9 cellular contexts compared by ENCODE assay signal in the genomic region with DNA sequence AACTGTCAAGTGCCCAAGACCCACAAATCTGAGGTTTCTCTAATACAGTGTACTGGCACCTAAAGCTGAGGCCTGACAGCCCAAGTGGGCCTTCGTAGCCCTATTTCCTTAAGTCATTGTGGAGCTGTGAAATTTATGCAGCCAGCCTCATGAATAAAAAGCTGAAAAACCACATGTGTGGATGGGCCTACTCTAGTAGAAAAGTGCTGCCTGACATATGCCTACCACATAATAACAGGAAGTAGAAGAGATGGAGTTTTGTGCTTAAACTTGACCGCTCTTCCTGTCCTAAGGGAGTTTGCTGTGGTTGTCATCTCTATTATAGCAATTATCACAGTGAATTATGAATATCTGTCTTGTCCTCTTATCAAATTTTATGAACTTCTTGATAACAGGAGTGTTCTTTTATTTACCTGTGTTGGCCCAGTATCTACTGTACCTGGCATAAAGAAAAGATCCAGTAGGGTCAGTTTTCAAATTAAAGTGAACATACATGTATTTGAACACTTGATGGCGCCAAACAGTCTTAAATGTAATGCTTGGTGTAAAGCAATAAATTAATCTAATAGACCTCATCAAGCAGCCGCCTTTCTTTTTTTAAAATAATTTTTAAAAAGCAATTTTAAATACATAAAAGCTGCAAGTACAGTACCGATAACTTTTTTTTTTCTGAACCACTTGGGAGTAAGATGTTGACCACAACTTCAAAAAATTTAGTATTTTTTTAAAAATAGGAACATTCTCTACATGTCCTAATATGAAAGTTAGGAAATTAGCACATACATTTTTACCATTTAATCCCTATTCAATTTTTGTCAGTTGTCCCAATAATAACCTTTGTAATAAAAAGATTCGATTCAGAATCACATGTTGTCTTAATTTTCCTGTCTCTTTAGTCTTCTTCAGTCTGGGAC. TPM values are rescaled to one million over a fixed set of nuclear protein-coding genes. Genes with fewer than 3 reads are reported as not detected.
DNase-seq lines count a peak whose midpoint lies in the region; ATAC-seq and TF ChIP-seq lines count a peak whose summit lies in the region.
"Had no signal": no experiment of that assay in that cellular context is flagged by ENCODE, and none has a peak within 500 bp of the region (broad histone marks: within the 10 kb centered on the region; RNA-seq: fewer than 3 reads in every experiment).

No MANE protein-coding gene starts in this region.

- no peak overlapping the region for H3K27ac Mint-ChIP-seq in CD8-positive, alpha-beta T cell

- H3K4me1 Mint-ChIP-seq in CD8-positive, alpha-beta T cell (ENCODE audit: low read depth): no peaks in the 10 kb centered on the region

- CTCF ChIA-PET in CD8-positive, alpha-beta T cell (lab: Charles Lee): interaction anchor here (0.6 to 1.8 kb wide), 7 partner anchors 13 to 273 kb away, joined by 3 to 12 read pairs (median 3); no protein-coding TSS in a partner anchor

- no peaks in the 10 kb centered on the region for H3K4me1 ChIP-seq in CD8-positive, alpha-beta T cell (ENCODE audit: insufficient read depth, low read length)
- H3K4me1 ChIP-seq: SJSA1 had no signal

- H3K9me3 Mint-ChIP-seq in CD8-positive, alpha-beta T cell: no peaks in the 10 kb centered on the region

- H3K4me3 ChIP-seq in CD8-positive, alpha-beta T cell (ENCODE audit: low read depth, low read length): no peak overlapping the region
- H3K4me3 ChIP-seq in cardiac fibroblast (replicated peaks in 1 of 2; ENCODE audit: low read depth in 2 of 2, low read length in 2 of 2): no peak overlapping the region
- H3K4me3 ChIP-seq: SJSA1 had no signal

- ATAC-seq in CD8-positive, alpha-beta T cell: no peak
- peak; percentile 84 for ATAC-seq in GM18909 (IDR thresholded peaks at IDR 0.05; ENCODE audit: poor library complexity, unreplicated experiment)
- ATAC-seq in HG03442 (IDR thresholded peaks at IDR 0.05; ENCODE audit: unreplicated experiment): peak; percentile 66

- H3K36me3 ChIP-seq in CD8-positive, alpha-beta T cell (ENCODE audit: insufficient read depth, low read length): no peaks in the 10 kb centered on the region

- no peak overlapping the region for H3K27ac ChIP-seq in CD8-positive, alpha-beta T cell (ENCODE audit: low read depth, low read length)
- H3K27ac ChIP-seq: SJSA1 had no signal

- no peaks in the 10 kb centered on the region for H3K27me3 Mint-ChIP-seq in CD8-positive, alpha-beta T cell (ENCODE audit: low read depth)

- no peak for DNase-seq in CD8-positive, alpha-beta T cell
- peak; percentile 27 for DNase-seq in NCI-H524 treated with DMSO at 0.1 percent for 48 hours (lab: John Stamatoyannopoulos, UW)
- DNase-seq in cardiac fibroblast (ENCODE audit: low read depth in 2 of 2): peak; percentile 68 to 70
- DNase-seq in lung microvascular endothelial cell (ENCODE audit: low read depth in 2 of 2): peak; percentile 68 to 73
- no peak for DNase-seq in stimulated activated CD4-positive, alpha-beta T cell treated with anti-CD3 and anti-CD28 coated beads, Interleukin-12 subunit alpha, Interleukin-12 subunit beta, amount 100 ng/mL, for 4 hours
- DNase-seq in activated effector memory CD4-positive, alpha-beta T cell treated with anti-CD3 and anti-CD28 coated beads, Interleukin-2, amount 50 U/mL, for 16 hours: no peak

- intact Hi-C loops in CD8-positive, alpha-beta T cell (cut with DNase I, micrococcal nuclease): loop anchor here (1.0 to 5.0 kb wide), 3 partner anchors 109 to 1563 kb away; no protein-coding TSS in a partner anchor

- H3K36me3 Mint-ChIP-seq in CD8-positive, alpha-beta T cell: peaks cover 40% of the 10 kb centered on the region

- no peaks in the 10 kb centered on the region for H3K9me3 ChIP-seq in CD8-positive, alpha-beta T cell (ENCODE audit: low read length)
- H3K9me3 ChIP-seq: SJSA1 had no signal

- no peak overlapping the region for H3K4me3 Mint-ChIP-seq in CD8-positive, alpha-beta T cell

- peak; percentile 70 for TF ChIP-seq CTCF in CD8-positive, alpha-beta T cell (IDR thresholded peaks at IDR 0.05)
- peak; percentile 44 for TF ChIP-seq CTCF in cardiac fibroblast (IDR thresholded peaks at IDR 0.05; ENCODE audit: low read depth, low read length)

- POLR2A ChIA-PET in CD8-positive, alpha-beta T cell (lab: Charles Lee): no interaction called here

- no peaks in the 10 kb centered on the region for H3K27me3 ChIP-seq in CD8-positive, alpha-beta T cell (ENCODE audit: insufficient read depth, low read length)
- H3K27me3 ChIP-seq: SJSA1 had no signal

RNA-seq across cellular contexts. Expression of a gene that starts 51.0 kb away (rescaled TPM):
- total RNA-seq in CD8-positive, alpha-beta T cell: 1 to 10 TPM; 2.1 to 3.2 TPM
- 5.2 and 6.0 TPM in 2 replicates for total RNA-seq in lung microvascular endothelial cell

RNA-seq across cellular contexts. Expression of a gene that starts 53.3 kb away (rescaled TPM):
- total RNA-seq in CD8-positive, alpha-beta T cell: not detected
- not detected in 2 replicates for total RNA-seq in lung microvascular endothelial cell
- total RNA-seq: SJSA1 had no signal

Comparison
In these comparisons a context has a peak if more than half of its experiments do, and no peak if none do; other contexts are left out.
1. DNase-seq: peak in NCI-H524 treated with DMSO at 0.1 percent for 48 hours (single experiment), cardiac fibroblast (2 of 2) and lung microvascular endothelial cell (2 of 2); none in CD8-positive, alpha-beta T cell (0 of 7), stimulated activated CD4-positive, alpha-beta T cell treated with anti-CD3 and anti-CD28 coated beads, Interleukin-12 subunit alpha, Interleukin-12 subunit beta, amount 100 ng/mL, for 4 hours (single experiment) and activated effector memory CD4-positive, alpha-beta T cell treated with anti-CD3 and anti-CD28 coated beads, Interleukin-2, amount 50 U/mL, for 16 hours (single experiment).